ENCODE assay signal across 26 cellular contexts in genomic region chr18:66271927-66272326, GRCh38.
"Had no signal": no experiment of that assay in that cellular context is flagged by ENCODE, and none has a peak within 500 bp of the region (broad histone marks: within the 10 kb centered on the region; RNA-seq: fewer than 3 reads in every experiment).

No MANE protein-coding gene starts in this region.

- H3K27ac ChIP-seq: foreskin keratinocyte, sigmoid colon, uterus had no signal

- H3K27ac Mint-ChIP-seq: activated naive CD4-positive, alpha-beta T cell treated with anti-CD3 and anti-CD28 coated beads for 36 hours; activated naive CD8-positive, alpha-beta T cell treated with anti-CD3 and anti-CD28 coated beads, Interleukin-2, amount 10 ng/mL, durations not matched to agents 7 days and 5 days; naive thymus-derived CD4-positive, alpha-beta T cell; progenitor cell of endocrine pancreas; stimulated activated naive B cell treated with anti-CD40 and anti-IgM and Interleukin-4, amounts not matched to agents 10 μg/mL and 1 μg/mL and 100 μg/mL, for 72 hours; T-helper 1 cell treated with Interleukin-12 subunit alpha and Interleukin-12 subunit beta and Interleukin-4 antibody, amounts not matched to agents 30 μg/mL and 1 μg/mL, for 36 hours had no signal

- DNase-seq: activated CD4-positive, alpha-beta T cell treated with anti-CD3 and anti-CD28 coated beads for 4 hours; activated CD4-positive, alpha-beta T cell treated with anti-CD3 and anti-CD28 coated beads, Interleukin-2, amount 50 U/mL, for 48 hours; activated CD4-positive, CD25-positive, alpha-beta regulatory T cell; activated CD8-positive, alpha-beta memory T cell treated with anti-CD3 and anti-CD28 coated beads, Interleukin-2, amount 50 U/mL, for 48 hours; activated naive CD4-positive, alpha-beta T cell treated with anti-CD3 and anti-CD28 coated beads for 36 hours; activated naive CD8-positive, alpha-beta T cell treated with anti-CD3 and anti-CD28 coated beads, Interleukin-2, amount 10 ng/mL, durations not matched to agents 7 days and 5 days; activated T-cell treated with anti-CD3 and anti-CD28 coated beads, Interleukin-2, amount 50 U/mL, for 4 hours; amniotic stem cell; effector CD4-positive, alpha-beta T cell; erythroblast; foreskin keratinocyte; naive thymus-derived CD4-positive, alpha-beta T cell; retina; sigmoid colon; stimulated activated CD4-positive, alpha-beta T cell treated with anti-CD3 and anti-CD28 coated beads, Interleukin-15, amount 100 ng/mL, for 24 hours; stimulated activated CD4-positive, alpha-beta T cell treated with anti-CD3 and anti-CD28 coated beads, Interleukin-2, amount 100 ng/mL, for 48 hours; stimulated activated CD8-positive, alpha-beta memory T cell treated with anti-CD3 and anti-CD28 coated beads, Interleukin-4, amount 100 ng/mL, for 48 hours; stimulated activated naive B cell treated with anti-CD40 and anti-IgM and Interleukin-4, amounts not matched to agents 10 μg/mL and 1 μg/mL and 100 μg/mL, for 72 hours; T1000; trophoblast cell; uterus had no signal

- H3K27me3 Mint-ChIP-seq: activated naive CD8-positive, alpha-beta T cell treated with anti-CD3 and anti-CD28 coated beads, Interleukin-2, amount 10 ng/mL, durations not matched to agents 7 days and 5 days; naive thymus-derived CD4-positive, alpha-beta T cell; progenitor cell of endocrine pancreas; stimulated activated naive B cell treated with anti-CD40 and anti-IgM and Interleukin-4, amounts not matched to agents 10 μg/mL and 1 μg/mL and 100 μg/mL, for 72 hours had no signal

- H3K4me1 ChIP-seq: foreskin keratinocyte, sigmoid colon, uterus had no signal

- H3K36me3 Mint-ChIP-seq: activated naive CD8-positive, alpha-beta T cell treated with anti-CD3 and anti-CD28 coated beads, Interleukin-2, amount 10 ng/mL, durations not matched to agents 7 days and 5 days; stimulated activated naive B cell treated with anti-CD40 and anti-IgM and Interleukin-4, amounts not matched to agents 10 μg/mL and 1 μg/mL and 100 μg/mL, for 72 hours had no signal

- H3K4me3 ChIP-seq: lung, sigmoid colon, smooth muscle cell, uterus had no signal

- H3K4me3 Mint-ChIP-seq: activated naive CD4-positive, alpha-beta T cell treated with anti-CD3 and anti-CD28 coated beads for 36 hours; activated naive CD8-positive, alpha-beta T cell treated with anti-CD3 and anti-CD28 coated beads, Interleukin-2, amount 10 ng/mL, durations not matched to agents 7 days and 5 days; activated T-cell treated with anti-CD3 and anti-CD28 coated beads, Interleukin-2, amount 50 U/mL, for 4 hours; naive thymus-derived CD4-positive, alpha-beta T cell; stimulated activated naive B cell treated with anti-CD40 and anti-IgM and Interleukin-4, amounts not matched to agents 10 μg/mL and 1 μg/mL and 100 μg/mL, for 72 hours; T-helper 1 cell treated with Interleukin-12 subunit alpha and Interleukin-12 subunit beta and Interleukin-4 antibody, amounts not matched to agents 30 μg/mL and 1 μg/mL, for 36 hours had no signal

- H3K27me3 ChIP-seq: foreskin keratinocyte, sigmoid colon, uterus had no signal

- ATAC-seq: activated T-cell treated with anti-CD3 and anti-CD28 coated beads, Interleukin-2, amount 50 U/mL, for 4 hours; foreskin keratinocyte; left lobe of liver; naive thymus-derived CD4-positive, alpha-beta T cell; stimulated activated naive B cell treated with anti-CD40 and anti-IgM and Interleukin-4, amounts not matched to agents 10 μg/mL and 1 μg/mL and 100 μg/mL, for 72 hours had no signal

- H3K4me1 Mint-ChIP-seq: activated naive CD8-positive, alpha-beta T cell treated with anti-CD3 and anti-CD28 coated beads, Interleukin-2, amount 10 ng/mL, durations not matched to agents 7 days and 5 days; naive thymus-derived CD4-positive, alpha-beta T cell; stimulated activated naive B cell treated with anti-CD40 and anti-IgM and Interleukin-4, amounts not matched to agents 10 μg/mL and 1 μg/mL and 100 μg/mL, for 72 hours had no signal

- H3K36me3 ChIP-seq: sigmoid colon, uterus had no signal

- H3K9me3 ChIP-seq: sigmoid colon, uterus had no signal

- H3K4me2 ChIP-seq: smooth muscle cell had no signal
